1 cellular context compared by ENCODE assay signal in the genomic region with DNA sequence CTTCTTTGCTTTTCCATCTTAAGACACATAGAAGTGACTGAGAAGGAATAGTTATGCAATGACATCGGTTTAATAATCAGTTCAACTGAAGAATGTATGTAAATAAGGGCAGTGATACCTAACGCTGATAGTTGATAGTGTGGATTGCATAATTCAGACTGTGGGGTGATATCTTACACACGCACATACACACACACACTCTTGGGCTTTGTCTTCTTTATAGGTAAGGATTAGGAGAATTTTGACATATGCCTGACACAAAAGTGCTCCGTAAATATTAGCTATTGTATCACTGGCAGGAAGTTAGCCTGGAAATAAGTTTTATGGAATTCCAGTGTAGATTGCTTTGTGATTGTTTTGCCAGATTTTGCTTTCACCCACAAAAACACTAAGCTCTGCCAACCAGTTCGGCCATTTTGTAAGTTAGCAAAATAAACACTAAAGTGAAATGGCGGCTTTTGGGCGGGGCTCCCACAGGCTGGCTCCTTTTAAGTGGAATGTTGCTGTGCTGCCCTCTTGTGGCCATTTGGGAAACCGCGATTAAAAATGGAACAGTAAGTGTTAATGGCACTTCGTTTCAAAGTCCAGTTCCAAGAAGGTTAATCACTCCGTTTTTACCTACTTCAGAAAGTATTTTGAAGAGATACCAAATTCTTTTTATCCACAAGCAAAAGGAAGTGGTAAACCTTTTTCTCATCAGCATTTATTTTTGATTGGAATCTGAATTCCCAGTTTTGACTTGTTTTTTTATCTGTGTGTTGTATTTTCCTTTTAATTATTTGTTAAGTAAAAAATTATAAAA.
TF ChIP-seq lines count a peak whose summit lies in the region.

No MANE protein-coding gene starts in this region.

TF ChIP-seq in GM12878, 131 proteins besides CTCF, POLR2A, EP300 and RAD21 (continued from another document):
- TF ChIP-seq, protein P1, sequence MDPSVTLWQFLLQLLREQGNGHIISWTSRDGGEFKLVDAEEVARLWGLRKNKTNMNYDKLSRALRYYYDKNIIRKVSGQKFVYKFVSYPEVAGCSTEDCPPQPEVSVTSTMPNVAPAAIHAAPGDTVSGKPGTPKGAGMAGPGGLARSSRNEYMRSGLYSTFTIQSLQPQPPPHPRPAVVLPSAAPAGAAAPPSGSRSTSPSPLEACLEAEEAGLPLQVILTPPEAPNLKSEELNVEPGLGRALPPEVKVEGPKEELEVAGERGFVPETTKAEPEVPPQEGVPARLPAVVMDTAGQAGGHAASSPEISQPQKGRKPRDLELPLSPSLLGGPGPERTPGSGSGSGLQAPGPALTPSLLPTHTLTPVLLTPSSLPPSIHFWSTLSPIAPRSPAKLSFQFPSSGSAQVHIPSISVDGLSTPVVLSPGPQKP (IDR thresholded peaks at IDR 0.05; ENCODE audit: low read depth, low read length): no peak
- TF ChIP-seq ZNF217 (IDR thresholded peaks at IDR 0.05) (peak; percentile 20; the same call in 1 of the 2 replicates), BHLHE40 (IDR thresholded peaks at IDR 0.05; ENCODE audit: borderline replicate concordance in 1 of 2, low read depth in 2 of 2, low read length in 1 of 2) (peak in 1 of 2 experiments; percentile 9; a peak in 1 of 4 replicates), SP1 (IDR thresholded peaks at IDR 0.05; ENCODE audit: low read depth, low read length) (peak; percentile 12), IKZF1 (conservative IDR thresholded peaks at IDR 0.05) (peak; percentile 52; the same call in 1 of the 2 replicates), CREB1 (IDR thresholded peaks at IDR 0.05; ENCODE audit: low read depth) (no peak), MAX (IDR thresholded peaks at IDR 0.05; ENCODE audit: low read depth, low read length) (no peak), MEF2B (IDR thresholded peaks at IDR 0.05; ENCODE audit: partially characterized antibody, poor library complexity, severe bottlenecking) (peak; percentile 34), MEF2A (IDR thresholded peaks at IDR 0.05; ENCODE audit: insufficient read depth, low read depth, low read length) (0 out of 2 replicates have a peak, but pooled peaks have one; percentile 54), NR2C1 (IDR thresholded peaks at IDR 0.05) (peak; percentile 81), NFYA (IDR thresholded peaks at IDR 0.05; ENCODE audit: borderline replicate concordance, low read depth, low read length) (no peak), MLLT1 (IDR thresholded peaks at IDR 0.05) (peak; percentile 72; the same call in 1 of the 2 replicates), SKIL (IDR thresholded peaks at IDR 0.05; ENCODE audit: low read depth, poor library complexity, severe bottlenecking) (peak; percentile 81), IKZF2 (IDR thresholded peaks at IDR 0.05) (peak in 1 of 2 experiments; percentile 36; a peak in 1 of 4 replicates), CBFB (IDR thresholded peaks at IDR 0.05; ENCODE audit: low read depth) (0 out of 2 replicates have a peak, but pooled peaks have one; percentile 46), DPF2 (IDR thresholded peaks at IDR 0.05) (0 out of 2 replicates have a peak, but pooled peaks have one; percentile 15), CHD1 (IDR thresholded peaks at IDR 0.05; ENCODE audit: low read depth, low read length) (no peak), SIX5 (IDR thresholded peaks at IDR 0.05; ENCODE audit: low read depth, low read length, severe bottlenecking) (no peak), RUNX3 (IDR thresholded peaks at IDR 0.05; ENCODE audit: low read length) (peak; percentile 85), CBX5 (IDR thresholded peaks at IDR 0.05; ENCODE audit: low read depth) (peak; percentile 25; the same call in 1 of the 2 replicates), E2F8 (IDR thresholded peaks at IDR 0.05; ENCODE audit: low read depth, partially characterized antibody) (peak; percentile 51), BMI1 (IDR thresholded peaks at IDR 0.05; ENCODE audit: borderline replicate concordance) (no peak), NBN (IDR thresholded peaks at IDR 0.05) (0 out of 2 replicates have a peak, but pooled peaks have one; percentile 60), RB1 (IDR thresholded peaks at IDR 0.05; ENCODE audit: borderline replicate concordance) (0 out of 2 replicates have a peak, but pooled peaks have one; percentile 19), LARP7 (IDR thresholded peaks at IDR 0.05) (no peak), PKNOX1 (IDR thresholded peaks at IDR 0.05) (peak; percentile 76), SMC3 (IDR thresholded peaks at IDR 0.05; ENCODE audit: borderline replicate concordance, low read length) (peak; percentile 76), YY1 (IDR thresholded peaks at IDR 0.05; ENCODE audit: low read depth, low read length) (peak; percentile 100), RELB (IDR thresholded peaks at IDR 0.05; ENCODE audit: low read depth) (peak; percentile 100), SMARCA5 (IDR thresholded peaks at IDR 0.05) (peak; percentile 62; the same call in 1 of the 2 replicates)
- TF ChIP-seq, protein P2, sequence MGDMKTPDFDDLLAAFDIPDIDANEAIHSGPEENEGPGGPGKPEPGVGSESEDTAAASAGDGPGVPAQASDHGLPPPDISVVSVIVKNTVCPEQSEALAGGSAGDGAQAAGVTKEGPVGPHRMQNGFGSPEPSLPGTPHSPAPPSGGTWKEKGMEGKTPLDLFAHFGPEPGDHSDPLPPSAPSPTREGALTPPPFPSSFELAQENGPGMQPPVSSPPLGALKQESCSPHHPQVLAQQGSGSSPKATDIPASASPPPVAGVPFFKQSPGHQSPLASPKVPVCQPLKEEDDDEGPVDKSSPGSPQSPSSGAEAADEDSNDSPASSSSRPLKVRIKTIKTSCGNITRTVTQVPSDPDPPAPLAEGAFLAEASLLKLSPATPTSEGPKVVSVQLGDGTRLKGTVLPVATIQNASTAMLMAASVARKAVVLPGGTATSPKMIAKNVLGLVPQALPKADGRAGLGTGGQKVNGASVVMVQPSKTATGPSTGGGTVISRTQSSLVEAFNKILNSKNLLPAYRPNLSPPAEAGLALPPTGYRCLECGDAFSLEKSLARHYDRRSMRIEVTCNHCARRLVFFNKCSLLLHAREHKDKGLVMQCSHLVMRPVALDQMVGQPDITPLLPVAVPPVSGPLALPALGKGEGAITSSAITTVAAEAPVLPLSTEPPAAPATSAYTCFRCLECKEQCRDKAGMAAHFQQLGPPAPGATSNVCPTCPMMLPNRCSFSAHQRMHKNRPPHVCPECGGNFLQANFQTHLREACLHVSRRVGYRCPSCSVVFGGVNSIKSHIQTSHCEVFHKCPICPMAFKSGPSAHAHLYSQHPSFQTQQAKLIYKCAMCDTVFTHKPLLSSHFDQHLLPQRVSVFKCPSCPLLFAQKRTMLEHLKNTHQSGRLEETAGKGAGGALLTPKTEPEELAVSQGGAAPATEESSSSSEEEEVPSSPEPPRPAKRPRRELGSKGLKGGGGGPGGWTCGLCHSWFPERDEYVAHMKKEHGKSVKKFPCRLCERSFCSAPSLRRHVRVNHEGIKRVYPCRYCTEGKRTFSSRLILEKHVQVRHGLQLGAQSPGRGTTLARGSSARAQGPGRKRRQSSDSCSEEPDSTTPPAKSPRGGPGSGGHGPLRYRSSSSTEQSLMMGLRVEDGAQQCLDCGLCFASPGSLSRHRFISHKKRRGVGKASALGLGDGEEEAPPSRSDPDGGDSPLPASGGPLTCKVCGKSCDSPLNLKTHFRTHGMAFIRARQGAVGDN (IDR thresholded peaks at IDR 0.05): 0 out of 2 replicates have a peak, but pooled peaks have one; percentile 43
